Comparison of ENCODE assay signal across 16 cellular contexts in genomic region chr2:164784376-164784775, GRCh38. TPM values are rescaled to one million over a fixed set of nuclear protein-coding genes. Genes with fewer than 3 reads are reported as not detected.
A peak's percentile ranks its signal among the peaks of the same experiment; 100 is the strongest.
DNase-seq lines count a peak whose midpoint lies in the region; ATAC-seq and TF ChIP-seq lines count a peak whose summit lies in the region.
"Had no signal": no experiment of that assay in that cellular context is flagged by ENCODE, and none has a peak within 500 bp of the region (broad histone marks: within the 10 kb centered on the region; RNA-seq: fewer than 3 reads in every experiment).

No MANE protein-coding gene starts in this region.

- H3K27me3 Mint-ChIP-seq in mesothelial cell of epicardium (ENCODE audit: low read depth) (no peaks in the 10 kb centered on the region), Caco-2 (ENCODE audit: insufficient read depth, unreplicated experiment) (no peaks in the 10 kb centered on the region)

- TF ChIP-seq CTCF in fibroblast of mammary gland (conservative IDR thresholded peaks at IDR 0.05; ENCODE audit: control insufficient read depth, insufficient read depth, low read depth, low read length) = no peak
- TF ChIP-seq CTCF in mesothelial cell of epicardium (IDR thresholded peaks at IDR 0.05; ENCODE audit: unreplicated experiment) = no peak
- TF ChIP-seq CTCF in Caco-2 (IDR thresholded peaks at IDR 0.05; ENCODE audit: insufficient read depth in 1 of 2, low read depth in 1 of 2, low read length in 1 of 2, severe bottlenecking in 1 of 2, unreplicated experiment in 1 of 2) = no peak

- BruUV-seq in Caco-2 (replicated peaks; lab: Mats Ljungman, UMichigan) = no TSS peak

- intact Hi-C loops in Right ventricle myocardium superior (cut with DNase I) = no loop called here
- intact Hi-C loops in Right ventricle myocardium inferior (cut with DNase I) = loop anchor here (5.0 kb wide), 1 partner anchor 58 kb away; the partner anchor contains the start of gene COBLL1
- intact Hi-C loops in aorta (cut with DNase I) = loop anchor here (5.0 kb wide), 2 partner anchors 33 to 58 kb away; partner anchors contain the start of gene COBLL1 (in 1 of the 2)
- intact Hi-C loops in Caco-2 (cut with micrococcal nuclease; ENCODE audit: unreplicated experiment) = loop anchor here (5.0 kb wide), 1 partner anchor 47 kb away; no protein-coding TSS in a partner anchor

- H3K36me3 ChIP-seq in aorta (ENCODE audit: control insufficient read depth in 1 of 2, insufficient read depth in 2 of 2, low read length in 1 of 2) (no peaks in the 10 kb centered on the region), Caco-2 (ENCODE audit: control insufficient read depth, insufficient read depth, low read length) (no peaks in the 10 kb centered on the region)
- H3K36me3 ChIP-seq: SJCRH30 had no signal

- peak overlapping the region; percentile 75 to 100 for H3K27ac ChIP-seq in aorta (ENCODE audit: low read depth in 1 of 2, low read length in 2 of 2)
- H3K27ac ChIP-seq: 22Rv1, SJCRH30 had no signal

- DNase-seq in Right ventricle myocardium superior (no peak), Right ventricle myocardium inferior (ENCODE audit: missing footprints) (no peak), fibroblast of mammary gland (ENCODE audit: low read depth) (peak; percentile 38), mesothelial cell of epicardium (ENCODE audit: low spot score in 2 of 2, unreplicated experiment in 2 of 2) (no peak), aorta (no peak), MV-4-11 (lab: John Stamatoyannopoulos, UW) (no peak), Caco-2 (no peak)
- DNase-seq: caudate nucleus; CD4-positive, alpha-beta memory T cell; GDM1; NCI-H2081 treated with DMSO at 0.1 percent for 48 hours; SJCRH30 had no signal

- H3K36me3 Mint-ChIP-seq in mesothelial cell of epicardium (peaks cover 3% of the 10 kb centered on the region), Caco-2 (ENCODE audit: insufficient read depth, unreplicated experiment) (no peaks in the 10 kb centered on the region)
- H3K36me3 Mint-ChIP-seq: CD4-positive, alpha-beta memory T cell had no signal

- POLR2A ChIA-PET in Caco-2 (lab: Charles Lee) = no interaction called here

- H3K27ac Mint-ChIP-seq in mesothelial cell of epicardium (peak overlapping the region; percentile 64), Caco-2 (ENCODE audit: unreplicated experiment) (no peak overlapping the region)
- H3K27ac Mint-ChIP-seq: CD4-positive, alpha-beta memory T cell had no signal

- CTCF ChIA-PET in Caco-2 (lab: Charles Lee) = interaction anchor here (0.6 kb wide), 1 partner anchor 302 kb away, joined by 3 read pairs; no protein-coding TSS in a partner anchor

- H3K9me3 ChIP-seq in aorta (ENCODE audit: control insufficient read depth, low read length) = no peaks in the 10 kb centered on the region
- H3K9me3 ChIP-seq in Caco-2 = no peaks in the 10 kb centered on the region
- H3K9me3 ChIP-seq: SJCRH30 had no signal

- H3K4me1 ChIP-seq in aorta (ENCODE audit: control insufficient read depth in 1 of 2, insufficient read depth in 2 of 2, low read length in 2 of 2) (peaks cover 9 to 16% of the 10 kb centered on the region in 2 donors), Caco-2 (peaks cover 35% of the 10 kb centered on the region)
- H3K4me1 ChIP-seq: SJCRH30 had no signal

- peaks cover 47% of the 10 kb centered on the region for H3K4me1 Mint-ChIP-seq in mesothelial cell of epicardium
- H3K4me1 Mint-ChIP-seq in Caco-2 (ENCODE audit: low read depth, unreplicated experiment) = peaks cover 16% of the 10 kb centered on the region
- H3K4me1 Mint-ChIP-seq: CD4-positive, alpha-beta memory T cell had no signal

- no peaks in the 10 kb centered on the region for H3K9me3 Mint-ChIP-seq in mesothelial cell of epicardium
- H3K9me3 Mint-ChIP-seq in Caco-2 (ENCODE audit: unreplicated experiment) = no peaks in the 10 kb centered on the region

- H3K4me3 ChIP-seq in fibroblast of mammary gland (ENCODE audit: control insufficient read depth, low read depth, low read length) = no peak overlapping the region
- H3K4me3 ChIP-seq in aorta (ENCODE audit: low read length in 2 of 2) = no peak overlapping the region
- H3K4me3 ChIP-seq in Caco-2 (ENCODE audit: low read depth, low read length) = no peak overlapping the region
- H3K4me3 ChIP-seq: SJCRH30 had no signal

- 21 to 28% methylated on average over 2 of the region's 2 CpGs for WGBS in aorta, 2 donors

- H3K27me3 ChIP-seq in aorta (ENCODE audit: control insufficient read depth in 1 of 2, insufficient read depth in 2 of 2, low read length in 1 of 2) (no peaks in the 10 kb centered on the region), Caco-2 (replicated peaks; ENCODE audit: control insufficient read depth, insufficient read depth, low read length) (no peaks in the 10 kb centered on the region)
- H3K27me3 ChIP-seq: SJCRH30 had no signal

- H3K4me3 Mint-ChIP-seq in mesothelial cell of epicardium (no peak overlapping the region), Caco-2 (ENCODE audit: unreplicated experiment) (no peak overlapping the region)
- H3K4me3 Mint-ChIP-seq: CD4-positive, alpha-beta memory T cell had no signal

- ATAC-seq in Right ventricle myocardium superior (ENCODE audit: poor library complexity) (peak; percentile 38), Right ventricle myocardium inferior (no peak), aorta (ENCODE audit: low FRiP score) (peak; percentile 61), GM21381 (IDR thresholded peaks at IDR 0.05; ENCODE audit: unreplicated experiment) (no peak)
- ATAC-seq: HCT116 had no signal

RNA-seq across cellular contexts. Expression of gene COBLL1, which starts 57.2 kb away (rescaled TPM):
- total RNA-seq in Right ventricle myocardium superior (12.1 TPM), Right ventricle myocardium inferior (15.2 TPM), mesothelial cell of epicardium (98.5 to 110 TPM (median 109 TPM) in 3 replicates), aorta (100 to 1,000 TPM in 1 of 2 donors, 10 to 100 TPM in 1; 63.5 to 101 TPM), Caco-2 (2022) (42.1 and 47.9 TPM in 2 replicates)
- 10 to 100 TPM; 20.2 to 22.1 TPM for polyA plus RNA-seq in aorta
- total RNA-seq: activated CD8-positive, alpha-beta memory T cell treated with anti-CD3 and anti-CD28 coated beads for 36 hours; CD4-positive, alpha-beta memory T cell had no signal

Comparison
In these comparisons a context has a peak if more than half of its experiments do, and no peak if none do; other contexts are left out.
1. ATAC-seq: peak in Right ventricle myocardium superior (single experiment) and aorta (single experiment); none in Right ventricle myocardium inferior (single experiment) and GM21381 (single experiment).